12 cellular contexts compared by ENCODE assay signal in the genomic region with DNA sequence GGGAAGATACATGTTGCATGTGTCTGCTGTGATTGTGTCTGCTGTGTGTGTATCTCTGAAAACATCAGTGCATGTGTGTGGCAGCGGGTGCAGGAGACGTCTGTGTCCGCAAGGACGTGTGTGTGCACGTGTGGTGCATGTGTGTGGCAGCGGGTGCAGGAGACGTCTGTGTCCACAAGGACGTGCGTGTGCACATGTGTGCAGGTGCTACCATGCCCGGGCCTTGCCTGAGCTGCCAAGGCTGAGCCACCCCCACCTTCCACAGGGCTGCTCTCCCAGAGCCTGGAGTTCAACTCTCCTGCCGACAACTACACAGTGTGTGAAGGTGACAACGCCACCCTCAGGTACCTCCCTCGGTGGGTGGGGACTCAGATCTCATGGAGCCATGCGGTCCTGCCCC. TPM values are rescaled to one million over a fixed set of nuclear protein-coding genes. Genes with fewer than 3 reads are reported as not detected.
DNase-seq lines count a peak whose midpoint lies in the region; ATAC-seq and TF ChIP-seq lines count a peak whose summit lies in the region.
"Had no signal": no experiment of that assay in that cellular context is flagged by ENCODE, and none has a peak within 500 bp of the region (broad histone marks: within the 10 kb centered on the region; RNA-seq: fewer than 3 reads in every experiment).

No MANE protein-coding gene starts in this region.

- no peak overlapping the region for H2BK120ac ChIP-seq in neuronal stem cell (ENCODE audit: low read depth, low read length)

- H3K4me3 Mint-ChIP-seq in natural killer cell treated with Interleukin-12 subunit alpha and Interleukin-12 subunit beta and Interleukin-15 and Interleukin-18, amount 100 ng/mL, for 72 hours = no peak overlapping the region
- H3K4me3 Mint-ChIP-seq in natural killer cell (no peak overlapping the region), immature natural killer cell (no peak overlapping the region)
- H3K4me3 Mint-ChIP-seq: CD4-positive, CD25-positive, alpha-beta regulatory T cell had no signal

- H3K36me3 ChIP-seq in neuronal stem cell (replicated peaks in 1 of 2; ENCODE audit: control insufficient read depth in 2 of 2, insufficient read depth in 2 of 2, low read length in 2 of 2) = no peaks in the 10 kb centered on the region
- no peaks in the 10 kb centered on the region for H3K36me3 ChIP-seq in SJCRH30
- H3K36me3 ChIP-seq: BLaER1 treated with 17β-estradiol and CSF1 and Interleukin-3, amounts not matched to agents 10 nM and 100 nM had no signal

- peak overlapping the region; percentile 91 for H3K14ac ChIP-seq in neuronal stem cell (ENCODE audit: low read length)

- H2BK12ac ChIP-seq in neuronal stem cell (ENCODE audit: low read length) = peak overlapping the region; percentile 50

- peaks cover 0 to 7% of the 10 kb centered on the region in 2 donors for H3K4me1 Mint-ChIP-seq in natural killer cell treated with Interleukin-12 subunit alpha and Interleukin-12 subunit beta and Interleukin-15 and Interleukin-18, amount 100 ng/mL, for 72 hours (ENCODE audit: low read depth in 2 of 2)
- H3K4me1 Mint-ChIP-seq in natural killer cell = peaks cover 0 to 4% of the 10 kb centered on the region in 2 donors
- H3K4me1 Mint-ChIP-seq in immature natural killer cell = no peaks in the 10 kb centered on the region

- H2BK15ac ChIP-seq in neuronal stem cell (ENCODE audit: low read length) = peak overlapping the region; percentile 47

- WGBS in neuronal stem cell (ENCODE audit: extremely low coverage in 2 of 2, insufficient read length in 2 of 2, insufficient replicate concordance in 1 of 2), 2 donors = no CpG with 5 or more reads among the region's 14 CpGs

- no peak overlapping the region for H4K91ac ChIP-seq in neuronal stem cell (ENCODE audit: low read depth, low read length, poor library complexity)

- H3K4me3 ChIP-seq in neuronal stem cell (ENCODE audit: low read length in 2 of 2) (no peak overlapping the region), SJCRH30 (no peak overlapping the region)
- H3K4me3 ChIP-seq: BLaER1 treated with 17β-estradiol and CSF1 and Interleukin-3, amounts not matched to agents 10 nM and 100 nM had no signal

- no peak overlapping the region for H3K4ac ChIP-seq in neuronal stem cell (ENCODE audit: low read length)

- no peak for TF ChIP-seq CTCF in natural killer cell (IDR thresholded peaks at IDR 0.05)

- H3K9me3 Mint-ChIP-seq in natural killer cell treated with Interleukin-12 subunit alpha and Interleukin-12 subunit beta and Interleukin-15 and Interleukin-18, amount 100 ng/mL, for 72 hours = no peaks in the 10 kb centered on the region
- H3K9me3 Mint-ChIP-seq in natural killer cell (no peaks in the 10 kb centered on the region), immature natural killer cell (no peaks in the 10 kb centered on the region)

- intact Hi-C loops in natural killer cell (cut with micrococcal nuclease) = no loop called here

- H3K4me2 ChIP-seq in neuronal stem cell (ENCODE audit: insufficient read depth, low read length, poor library complexity, severe bottlenecking) = no peak overlapping the region
- H3K4me2 ChIP-seq: BLaER1 treated with 17β-estradiol and CSF1 and Interleukin-3, amounts not matched to agents 10 nM and 100 nM had no signal

- H3K36me3 Mint-ChIP-seq in natural killer cell treated with Interleukin-12 subunit alpha and Interleukin-12 subunit beta and Interleukin-15 and Interleukin-18, amount 100 ng/mL, for 72 hours = no peaks in the 10 kb centered on the region
- no peaks in the 10 kb centered on the region for H3K36me3 Mint-ChIP-seq in natural killer cell
- no peaks in the 10 kb centered on the region for H3K36me3 Mint-ChIP-seq in immature natural killer cell
- H3K36me3 Mint-ChIP-seq: CD4-positive, CD25-positive, alpha-beta regulatory T cell had no signal

- no peak overlapping the region for H3K27ac Mint-ChIP-seq in natural killer cell treated with Interleukin-12 subunit alpha and Interleukin-12 subunit beta and Interleukin-15 and Interleukin-18, amount 100 ng/mL, for 72 hours
- H3K27ac Mint-ChIP-seq in natural killer cell (no peak overlapping the region), immature natural killer cell (peak overlapping the region in 1 of 6 donors; percentile 19)
- H3K27ac Mint-ChIP-seq: CD4-positive, CD25-positive, alpha-beta regulatory T cell had no signal

- H2AFZ ChIP-seq in neuronal stem cell (ENCODE audit: low read length) = no peak overlapping the region

- H2AK5ac ChIP-seq in neuronal stem cell (ENCODE audit: low read depth, low read length) = no peak overlapping the region

- peaks cover 31 to 41% of the 10 kb centered on the region in 2 donors for H3K27me3 Mint-ChIP-seq in natural killer cell treated with Interleukin-12 subunit alpha and Interleukin-12 subunit beta and Interleukin-15 and Interleukin-18, amount 100 ng/mL, for 72 hours
- H3K27me3 Mint-ChIP-seq in natural killer cell (ENCODE audit: low read depth in 2 of 2) = peaks cover 14 to 30% of the 10 kb centered on the region in 2 donors
- peaks cover 4 to 13% (median 7%) of the 10 kb centered on the region in 3 donors for H3K27me3 Mint-ChIP-seq in immature natural killer cell (ENCODE audit: low read depth in 3 of 3)

- H3K27me3 ChIP-seq in neuronal stem cell (ENCODE audit: control insufficient read depth in 3 of 3, insufficient read depth in 3 of 3, low read depth in 1 of 3, low read length in 3 of 3) = peaks cover 0 to 19% (median 0%) of the 10 kb centered on the region in 3 experiments
- H3K27me3 ChIP-seq in SJCRH30 = no peaks in the 10 kb centered on the region

- H3K4me1 ChIP-seq in neuronal stem cell (ENCODE audit: control insufficient read depth in 2 of 2, insufficient read depth in 1 of 2, low read depth in 1 of 2, low read length in 2 of 2) (no peaks in the 10 kb centered on the region), SJCRH30 (no peaks in the 10 kb centered on the region)

- no peak overlapping the region for H4K8ac ChIP-seq in neuronal stem cell (ENCODE audit: low read depth, low read length)

- no peak for ATAC-seq in natural killer cell treated with Interleukin-12 subunit alpha and Interleukin-12 subunit beta and Interleukin-15 and Interleukin-18, amount 100 ng/mL, for 72 hours
- no peak for ATAC-seq in natural killer cell

- H3K9me3 ChIP-seq in neuronal stem cell (replicated peaks in 1 of 2; ENCODE audit: control insufficient read depth in 2 of 2, insufficient read depth in 1 of 2, low read depth in 1 of 2, low read length in 2 of 2) (peaks cover 0 to 2% of the 10 kb centered on the region in 2 donors), SJCRH30 (replicated peaks) (no peaks in the 10 kb centered on the region)

- DNase-seq in natural killer cell treated with Interleukin-12 subunit alpha and Interleukin-12 subunit beta and Interleukin-15 and Interleukin-18, amount 100 ng/mL, for 72 hours (ENCODE audit: low spot score) = peak; percentile 48
- DNase-seq in natural killer cell (no peak), neuronal stem cell (ENCODE audit: low spot score) (no peak), immature natural killer cell (no peak), SJCRH30 (no peak)
- DNase-seq: 8988T; ACHN; CD4-positive, CD25-positive, alpha-beta regulatory T cell; DMS53; GF-D8; IMR-90 had no signal

- H3K27ac ChIP-seq in neuronal stem cell (replicated peaks; ENCODE audit: low read length) (no peak overlapping the region), SJCRH30 (no peak overlapping the region)
- H3K27ac ChIP-seq: BLaER1 treated with 17β-estradiol and CSF1 and Interleukin-3, amounts not matched to agents 10 nM and 100 nM had no signal

- peaks cover 7% of the 10 kb centered on the region for H3K79me1 ChIP-seq in neuronal stem cell (ENCODE audit: low read depth, low read length)

- peak overlapping the region; percentile 45 for H3K23ac ChIP-seq in neuronal stem cell (ENCODE audit: low read depth, low read length, poor library complexity)

- H3K18ac ChIP-seq in neuronal stem cell (ENCODE audit: low read length) = peak overlapping the region; percentile 33

- H2BK5ac ChIP-seq in neuronal stem cell (ENCODE audit: low read length) = no peak overlapping the region

- no peak overlapping the region for H3K9ac ChIP-seq in neuronal stem cell (ENCODE audit: low read depth, low read length, poor library complexity)
- H3K9ac ChIP-seq: BLaER1 treated with 17β-estradiol and CSF1 and Interleukin-3, amounts not matched to agents 10 nM and 100 nM had no signal

RNA-seq across cellular contexts. Expression of a gene that starts 10.4 kb away (rescaled TPM):
- under 1 TPM in 1 of 2 donors, not detected in 1; 0.59 TPM for total RNA-seq in natural killer cell treated with Interleukin-12 subunit alpha and Interleukin-12 subunit beta and Interleukin-15 and Interleukin-18, amount 100 ng/mL, for 72 hours
- total RNA-seq in natural killer cell = not detected
- polyA plus RNA-seq in neuronal stem cell (2013, experiment 1 of 2) = 57.4 TPM
- 56.1 TPM for polyA plus RNA-seq in neuronal stem cell (2013, experiment 2 of 2)
- polyA plus RNA-seq in immature natural killer cell = not detected
- not detected in 2 replicates for total RNA-seq in SJCRH30 (2014; rRNA removed; shearing (Covaris generic))
- total RNA-seq: CD4-positive, CD25-positive, alpha-beta regulatory T cell; IMR-90 had no signal
- polyA plus RNA-seq: CD4-positive, CD25-positive, alpha-beta regulatory T cell; IMR-90 had no signal

RNA-seq across cellular contexts. Expression of a gene that starts 20.1 kb away (rescaled TPM):
- total RNA-seq in natural killer cell treated with Interleukin-12 subunit alpha and Interleukin-12 subunit beta and Interleukin-15 and Interleukin-18, amount 100 ng/mL, for 72 hours = 1 to 10 TPM; 1.0 to 2.0 TPM
- total RNA-seq in natural killer cell = under 1 TPM in 2 of 3 donors, not detected in 1; 0.52 to 0.68 TPM
- polyA plus RNA-seq in neuronal stem cell (2013, experiment 1 of 2) = 4.6 TPM
- polyA plus RNA-seq in neuronal stem cell (2013, experiment 2 of 2) = 4.3 TPM
- polyA plus RNA-seq in immature natural killer cell = under 1 TPM in 1 of 3 donors, not detected in 2; 0.38 TPM
- 0.10 and 0.28 TPM in 2 replicates for total RNA-seq in SJCRH30 (2014; rRNA removed; shearing (Covaris generic))

RNA-seq across cellular contexts. Expression of a gene that starts 44.4 kb away (rescaled TPM):
- total RNA-seq in natural killer cell treated with Interleukin-12 subunit alpha and Interleukin-12 subunit beta and Interleukin-15 and Interleukin-18, amount 100 ng/mL, for 72 hours = 10 to 100 TPM; 41.1 to 83.8 TPM
- 10 to 100 TPM; 44.9 to 60.1 (median 55.0) TPM for total RNA-seq in natural killer cell
- 32.3 TPM for polyA plus RNA-seq in neuronal stem cell (2013, experiment 1 of 2)
- polyA plus RNA-seq in neuronal stem cell (2013, experiment 2 of 2) = 30.3 TPM
- polyA plus RNA-seq in immature natural killer cell = 10 to 100 TPM; 49.9 to 74.4 (median 69.3) TPM
- total RNA-seq in SJCRH30 (2014; rRNA removed; shearing (Covaris generic)) = 14.3 and 18.6 TPM in 2 replicates

RNA-seq across cellular contexts. Expression of a gene that starts 47.0 kb away (rescaled TPM):
- 10 to 100 TPM; 49.6 to 74.3 TPM for total RNA-seq in natural killer cell treated with Interleukin-12 subunit alpha and Interleukin-12 subunit beta and Interleukin-15 and Interleukin-18, amount 100 ng/mL, for 72 hours
- total RNA-seq in natural killer cell = 10 to 100 TPM; 72.8 to 83.2 (median 75.3) TPM
- polyA plus RNA-seq in neuronal stem cell (2013, experiment 1 of 2) = 13.8 TPM
- 12.7 TPM for polyA plus RNA-seq in neuronal stem cell (2013, experiment 2 of 2)
- polyA plus RNA-seq in immature natural killer cell = under 1 TPM in 1 of 3 donors, not detected in 2; 0.83 TPM
- not detected in 2 replicates for total RNA-seq in SJCRH30 (2014; rRNA removed; shearing (Covaris generic))
- total RNA-seq: CD4-positive, CD25-positive, alpha-beta regulatory T cell; IMR-90 had no signal
- polyA plus RNA-seq: IMR-90 had no signal

RNA-seq across cellular contexts. Expression of a gene that starts 50.7 kb away (rescaled TPM):
- total RNA-seq in natural killer cell treated with Interleukin-12 subunit alpha and Interleukin-12 subunit beta and Interleukin-15 and Interleukin-18, amount 100 ng/mL, for 72 hours = 1,000 to 10,000 TPM; 1,196 to 2,045 TPM
- 1,000 to 10,000 TPM; 2,907 to 3,894 (median 3,151) TPM for total RNA-seq in natural killer cell
- not detected for polyA plus RNA-seq in neuronal stem cell (2013, experiment 1 of 2)
- polyA plus RNA-seq in neuronal stem cell (2013, experiment 2 of 2) = not detected
- polyA plus RNA-seq in immature natural killer cell = 1,000 to 10,000 TPM; 7,925 to 8,923 (median 8,385) TPM
- total RNA-seq in SJCRH30 (2014; rRNA removed; shearing (Covaris generic)) = not detected in 2 replicates
- total RNA-seq: IMR-90 had no signal
- polyA plus RNA-seq: IMR-90 had no signal
